Comparison of ENCODE assay signal across 8 cellular contexts in genomic region chr11:72573380-72573949, GRCh38.
DNase-seq lines count a peak whose midpoint lies in the region; ATAC-seq, FAIRE-seq and TF ChIP-seq lines count a peak whose summit lies in the region.

No MANE protein-coding gene starts in this region.

- no peak overlapping the region for H3K27ac ChIP-seq in GM12878 (ENCODE audit: control insufficient read depth, insufficient read depth)

- no peak for TF ChIP-seq EP300 in GM12878 (IDR thresholded peaks at IDR 0.05; ENCODE audit: borderline replicate concordance in 1 of 2, control insufficient read depth in 1 of 2, low read depth in 2 of 2, low read length in 2 of 2)

- SMC1A ChIA-PET in GM12878 (lab: Charles Lee; ENCODE audit: uncharacterized antibody, unreplicated experiment), result interaction anchor here (0.7 to 1.9 kb wide), 3 partner anchors 18 to 102 kb away, joined by 3 to 14 read pairs (median 3); no protein-coding TSS in a partner anchor

- 8% methylated on average over 7 of the region's 8 CpGs for WGBS in GM12878 (ENCODE audit: insufficient coverage, insufficient replicate concordance, low lambda C conversion rate, missing lambda C conversion rate)

- peak; percentile 40 to 82 (median 58) for TF ChIP-seq CTCF in GM12878 (IDR thresholded peaks at IDR 0.05 in 2 of 3, conservative IDR thresholded peaks at IDR 0.05 in 1 of 3; ENCODE audit: control insufficient read depth in 2 of 3, extremely low read depth in 1 of 3, insufficient read depth in 1 of 3, low read depth in 3 of 3, low read length in 3 of 3)

- FAIRE-seq in GM12878 (lab: Jason Lieb, UNC), result peak; percentile 52
- FAIRE-seq in urothelium cell line (lab: Jason Lieb, UNC), result peak; percentile 91

- TF ChIP-seq RAD21 in GM12878 (IDR thresholded peaks at IDR 0.05; ENCODE audit: insufficient read depth, low read depth, low read length), result peak; percentile 68

- peaks cover 2% of the 10 kb centered on the region; the same call in 1 of the 2 replicates for H4K20me1 ChIP-seq in GM12878 (ENCODE audit: control insufficient read depth, insufficient read depth)

- no peak overlapping the region for H2AFZ ChIP-seq in GM12878 (ENCODE audit: control insufficient read depth, low read depth, low read length)

- H3K79me2 ChIP-seq in GM12878 (ENCODE audit: control insufficient read depth, insufficient read depth, low read length), result no peaks in the 10 kb centered on the region

- no peak overlapping the region for H3K4me3 ChIP-seq in GM12878

- in situ Hi-C loops in GM12878 (cut with MboI), result loop anchor here (10.0 kb wide), 1 partner anchor 99 kb away; no protein-coding TSS in a partner anchor

- ATAC-seq in GM12878 (peak; percentile 97), left colon (peak; percentile 71), HG03280 (IDR thresholded peaks at IDR 0.05; ENCODE audit: unreplicated experiment) (no peak)

- H3K4me1 ChIP-seq in GM12878 (ENCODE audit: control insufficient read depth, insufficient read depth, low read length), result no peaks in the 10 kb centered on the region

- intact Hi-C loops in GM12878 (cut with micrococcal nuclease; ENCODE audit: unreplicated experiment) (loop anchor here (1.0 kb wide), 2 partner anchors 91 to 102 kb away; no protein-coding TSS in a partner anchor), left colon (cut with DNase I, micrococcal nuclease) (loop anchor here in 1 of 2 donors (10.0 kb wide), 1 partner anchor 99 kb away; no protein-coding TSS in a partner anchor)

- TF ChIP-seq POLR2A in GM12878 (IDR thresholded peaks at IDR 0.05; ENCODE audit: low read depth, low read length), result no peak

- H3K9ac ChIP-seq in GM12878 (ENCODE audit: control insufficient read depth, insufficient read depth, low read length), result no peak overlapping the region

- CTCF ChIA-PET in GM12878 (lab: Yijun Ruan, JAX), result interaction anchor here (0.9 to 3.8 kb wide), 11 partner anchors 14 to 143 kb away, joined by 3 to 46 read pairs (median 3); no protein-coding TSS in a partner anchor

- RAD21 ChIA-PET in GM12878 (lab: Charles Lee; ENCODE audit: unreplicated experiment), result interaction anchor here (1.2 to 1.6 kb wide), 2 partner anchors 92 to 102 kb away, joined by 3 to 8 read pairs; no protein-coding TSS in a partner anchor

- POLR2A ChIA-PET in GM12878 (lab: Charles Lee), result no interaction called here

- no TSS peak for BruUV-seq in GM12878 (replicated peaks; lab: Mats Ljungman, UMichigan)

- no peak overlapping the region for H3K4me2 ChIP-seq in GM12878 (ENCODE audit: control insufficient read depth, insufficient read depth)

- H3K27me3 ChIP-seq in GM12878 (replicated peaks in 1 of 2; ENCODE audit: control insufficient read depth in 2 of 2, insufficient read depth in 2 of 2, low read length in 1 of 2), result peaks cover 3% of the 10 kb centered on the region in 2 experiments; a peak in 3 of 4 replicates

- H3K9me3 ChIP-seq in GM12878 (replicated peaks; ENCODE audit: control insufficient read depth, insufficient read depth, low read length), result no peaks in the 10 kb centered on the region

- peak; percentile 20 for DNase-seq in stimulated activated CD4-positive, alpha-beta T cell treated with anti-CD3 and anti-CD28 coated beads, Interleukin-1b, Interleukin-23, amount 100 ng/mL, for 48 hours
- no peak for DNase-seq in stimulated activated CD4-positive, alpha-beta T cell treated with anti-CD3 and anti-CD28 coated beads, Interleukin-4, amount 100 ng/mL, for 24 hours
- DNase-seq in NCI-H345 treated with DMSO at 0.1 percent for 48 hours (lab: John Stamatoyannopoulos, UW; ENCODE audit: unreplicated experiment) (peak; percentile 25), GM12878 (ENCODE audit: low read depth, low spot score) (no peak), left colon (peak in 1 of 2 donors; percentile 37), urothelium cell line (ENCODE audit: low spot score) (peak; percentile 79), cerebellar nuclear complex (lab: John Stamatoyannopoulos, UW) (no peak)

- no peaks in the 10 kb centered on the region for H3K36me3 ChIP-seq in GM12878 (ENCODE audit: control insufficient read depth in 2 of 2, insufficient read depth in 2 of 2, low read length in 1 of 2)

TF ChIP-seq in GM12878, 131 proteins besides CTCF, POLR2A, EP300 and RAD21:
- TF ChIP-seq YY1 (IDR thresholded peaks at IDR 0.05; ENCODE audit: low read depth, low read length) (peak; percentile 25; the same call in 1 of the 2 replicates), SMC3 (IDR thresholded peaks at IDR 0.05; ENCODE audit: borderline replicate concordance, low read length) (peak; percentile 39; the same call in 1 of the 2 replicates), TCF7 (IDR thresholded peaks at IDR 0.05; ENCODE audit: borderline replicate concordance) (no peak), HDGF (IDR thresholded peaks at IDR 0.05) (0 out of 2 replicates have a peak, but pooled peaks have one; percentile 45)

Comparison
In these comparisons a context has a peak if more than half of its experiments do, and no peak if none do; other contexts are left out.
1. DNase-seq: peak in stimulated activated CD4-positive, alpha-beta T cell treated with anti-CD3 and anti-CD28 coated beads, Interleukin-1b, Interleukin-23, amount 100 ng/mL, for 48 hours (single experiment), NCI-H345 treated with DMSO at 0.1 percent for 48 hours (single experiment) and urothelium cell line (single experiment); none in stimulated activated CD4-positive, alpha-beta T cell treated with anti-CD3 and anti-CD28 coated beads, Interleukin-4, amount 100 ng/mL, for 24 hours (single experiment), GM12878 (single experiment) and cerebellar nuclear complex (0 of 2).